In genomic region chr2:11389551-11390528, GRCh38 we compare ENCODE assay signal across 1 cellular context.
TF ChIP-seq lines count a peak whose summit lies in the region.

No MANE protein-coding gene starts in this region.

TF ChIP-seq in IMR-90, 13 proteins besides CTCF, POLR2A, EP300 and RAD21 (continued from another document):
- TF ChIP-seq CHD1 (IDR thresholded peaks at IDR 0.05; ENCODE audit: low read depth, low read length) (no peak), RFX5 (IDR thresholded peaks at IDR 0.05; ENCODE audit: low read depth, low read length) (no peak), ELK1 (IDR thresholded peaks at IDR 0.05; ENCODE audit: borderline replicate concordance, low read depth, low read length) (no peak), RCOR1 (IDR thresholded peaks at IDR 0.05; ENCODE audit: insufficient replicate concordance, low read length) (peak; percentile 18), MAZ (IDR thresholded peaks at IDR 0.05; ENCODE audit: borderline replicate concordance, low read depth, low read length) (no peak), MXI1 (IDR thresholded peaks at IDR 0.05; ENCODE audit: borderline replicate concordance, low read depth, low read length) (no peak), BHLHE40 (IDR thresholded peaks at IDR 0.05; ENCODE audit: low read depth, low read length) (peak; percentile 85)
- TF ChIP-seq, protein P1, sequence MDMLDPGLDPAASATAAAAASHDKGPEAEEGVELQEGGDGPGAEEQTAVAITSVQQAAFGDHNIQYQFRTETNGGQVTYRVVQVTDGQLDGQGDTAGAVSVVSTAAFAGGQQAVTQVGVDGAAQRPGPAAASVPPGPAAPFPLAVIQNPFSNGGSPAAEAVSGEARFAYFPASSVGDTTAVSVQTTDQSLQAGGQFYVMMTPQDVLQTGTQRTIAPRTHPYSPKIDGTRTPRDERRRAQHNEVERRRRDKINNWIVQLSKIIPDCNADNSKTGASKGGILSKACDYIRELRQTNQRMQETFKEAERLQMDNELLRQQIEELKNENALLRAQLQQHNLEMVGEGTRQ (IDR thresholded peaks at IDR 0.05; ENCODE audit: low read depth, low read length), result no peak
